ENCODE assay signal across 1 cellular context in the genomic region with DNA sequence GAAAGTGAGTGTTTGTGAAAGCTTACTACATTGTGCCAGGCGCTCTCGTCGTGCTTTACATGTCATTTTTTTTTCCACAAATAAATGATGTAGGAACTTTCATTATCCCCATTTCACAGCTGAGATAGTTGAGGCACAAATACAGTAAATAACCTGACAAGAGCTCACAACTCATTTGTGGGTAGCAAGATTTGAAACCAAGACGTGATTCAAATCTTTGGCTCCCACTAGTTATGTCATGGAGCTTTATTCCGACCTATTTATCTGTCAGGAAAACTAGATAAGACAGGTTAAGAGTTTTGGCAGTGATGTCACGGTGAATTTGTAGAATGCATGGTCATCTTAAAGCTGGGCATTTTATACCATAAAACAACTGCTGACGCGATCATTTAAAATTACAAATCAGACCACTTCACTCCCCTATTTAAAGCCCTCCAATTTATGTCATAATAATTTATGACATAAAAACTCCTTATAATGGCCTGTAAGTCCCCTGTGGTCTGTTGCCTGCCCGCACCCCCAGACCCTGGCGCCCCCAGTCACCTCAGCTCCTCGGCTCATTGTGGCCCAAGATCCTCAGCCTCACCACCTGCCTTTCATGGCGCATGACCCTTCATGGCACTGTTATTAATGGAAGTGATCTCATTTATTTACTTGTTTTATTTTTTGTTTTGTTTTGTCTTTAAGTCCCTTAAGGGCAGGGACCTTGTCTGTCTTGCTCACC.
TF ChIP-seq lines count a peak whose summit lies in the region.

No MANE protein-coding gene starts in this region.

TF ChIP-seq in K562, 482 proteins besides CTCF, POLR2A, EP300 and RAD21 (continued from another document and continues in another):
- TF ChIP-seq, protein P1, sequence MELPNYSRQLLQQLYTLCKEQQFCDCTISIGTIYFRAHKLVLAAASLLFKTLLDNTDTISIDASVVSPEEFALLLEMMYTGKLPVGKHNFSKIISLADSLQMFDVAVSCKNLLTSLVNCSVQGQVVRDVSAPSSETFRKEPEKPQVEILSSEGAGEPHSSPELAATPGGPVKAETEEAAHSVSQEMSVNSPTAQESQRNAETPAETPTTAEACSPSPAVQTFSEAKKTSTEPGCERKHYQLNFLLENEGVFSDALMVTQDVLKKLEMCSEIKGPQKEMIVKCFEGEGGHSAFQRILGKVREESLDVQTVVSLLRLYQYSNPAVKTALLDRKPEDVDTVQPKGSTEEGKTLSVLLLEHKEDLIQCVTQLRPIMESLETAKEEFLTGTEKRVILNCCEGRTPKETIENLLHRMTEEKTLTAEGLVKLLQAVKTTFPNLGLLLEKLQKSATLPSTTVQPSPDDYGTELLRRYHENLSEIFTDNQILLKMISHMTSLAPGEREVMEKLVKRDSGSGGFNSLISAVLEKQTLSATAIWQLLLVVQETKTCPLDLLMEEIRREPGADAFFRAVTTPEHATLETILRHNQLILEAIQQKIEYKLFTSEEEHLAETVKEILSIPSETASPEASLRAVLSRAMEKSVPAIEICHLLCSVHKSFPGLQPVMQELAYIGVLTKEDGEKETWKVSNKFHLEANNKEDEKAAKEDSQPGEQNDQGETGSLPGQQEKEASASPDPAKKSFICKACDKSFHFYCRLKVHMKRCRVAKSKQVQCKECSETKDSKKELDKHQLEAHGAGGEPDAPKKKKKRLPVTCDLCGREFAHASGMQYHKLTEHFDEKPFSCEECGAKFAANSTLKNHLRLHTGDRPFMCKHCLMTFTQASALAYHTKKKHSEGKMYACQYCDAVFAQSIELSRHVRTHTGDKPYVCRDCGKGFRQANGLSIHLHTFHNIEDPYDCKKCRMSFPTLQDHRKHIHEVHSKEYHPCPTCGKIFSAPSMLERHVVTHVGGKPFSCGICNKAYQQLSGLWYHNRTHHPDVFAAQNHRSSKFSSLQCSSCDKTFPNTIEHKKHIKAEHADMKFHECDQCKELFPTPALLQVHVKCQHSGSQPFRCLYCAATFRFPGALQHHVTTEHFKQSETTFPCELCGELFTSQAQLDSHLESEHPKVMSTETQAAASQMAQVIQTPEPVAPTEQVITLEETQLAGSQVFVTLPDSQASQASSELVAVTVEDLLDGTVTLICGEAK (IDR thresholded peaks at IDR 0.05) = no peak
- TF ChIP-seq, protein P1 (CRISPR knock-in tag; IDR thresholded peaks at IDR 0.05) = no peak
- no peak for TF ChIP-seq CHCHD3 (CRISPR knock-in tag; IDR thresholded peaks at IDR 0.05)
- TF ChIP-seq, protein P2, sequence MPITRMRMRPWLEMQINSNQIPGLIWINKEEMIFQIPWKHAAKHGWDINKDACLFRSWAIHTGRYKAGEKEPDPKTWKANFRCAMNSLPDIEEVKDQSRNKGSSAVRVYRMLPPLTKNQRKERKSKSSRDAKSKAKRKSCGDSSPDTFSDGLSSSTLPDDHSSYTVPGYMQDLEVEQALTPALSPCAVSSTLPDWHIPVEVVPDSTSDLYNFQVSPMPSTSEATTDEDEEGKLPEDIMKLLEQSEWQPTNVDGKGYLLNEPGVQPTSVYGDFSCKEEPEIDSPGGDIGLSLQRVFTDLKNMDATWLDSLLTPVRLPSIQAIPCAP (CRISPR knock-in tag; IDR thresholded peaks at IDR 0.05; ENCODE audit: borderline replicate concordance) = no peak
- TF ChIP-seq ATF1 (CRISPR knock-in tag; IDR thresholded peaks at IDR 0.05) = no peak
- no peak for TF ChIP-seq ATF1 (tag; IDR thresholded peaks at IDR 0.05)
- TF ChIP-seq, protein P3, sequence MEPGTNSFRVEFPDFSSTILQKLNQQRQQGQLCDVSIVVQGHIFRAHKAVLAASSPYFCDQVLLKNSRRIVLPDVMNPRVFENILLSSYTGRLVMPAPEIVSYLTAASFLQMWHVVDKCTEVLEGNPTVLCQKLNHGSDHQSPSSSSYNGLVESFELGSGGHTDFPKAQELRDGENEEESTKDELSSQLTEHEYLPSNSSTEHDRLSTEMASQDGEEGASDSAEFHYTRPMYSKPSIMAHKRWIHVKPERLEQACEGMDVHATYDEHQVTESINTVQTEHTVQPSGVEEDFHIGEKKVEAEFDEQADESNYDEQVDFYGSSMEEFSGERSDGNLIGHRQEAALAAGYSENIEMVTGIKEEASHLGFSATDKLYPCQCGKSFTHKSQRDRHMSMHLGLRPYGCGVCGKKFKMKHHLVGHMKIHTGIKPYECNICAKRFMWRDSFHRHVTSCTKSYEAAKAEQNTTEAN (CRISPR knock-in tag; IDR thresholded peaks at IDR 0.05) = no peak
- TF ChIP-seq ZNF133 (CRISPR knock-in tag; IDR thresholded peaks at IDR 0.05) = no peak
- TF ChIP-seq MED1 (CRISPR knock-in tag; IDR thresholded peaks at IDR 0.05; ENCODE audit: borderline replicate concordance) = no peak
- TF ChIP-seq, protein P4, sequence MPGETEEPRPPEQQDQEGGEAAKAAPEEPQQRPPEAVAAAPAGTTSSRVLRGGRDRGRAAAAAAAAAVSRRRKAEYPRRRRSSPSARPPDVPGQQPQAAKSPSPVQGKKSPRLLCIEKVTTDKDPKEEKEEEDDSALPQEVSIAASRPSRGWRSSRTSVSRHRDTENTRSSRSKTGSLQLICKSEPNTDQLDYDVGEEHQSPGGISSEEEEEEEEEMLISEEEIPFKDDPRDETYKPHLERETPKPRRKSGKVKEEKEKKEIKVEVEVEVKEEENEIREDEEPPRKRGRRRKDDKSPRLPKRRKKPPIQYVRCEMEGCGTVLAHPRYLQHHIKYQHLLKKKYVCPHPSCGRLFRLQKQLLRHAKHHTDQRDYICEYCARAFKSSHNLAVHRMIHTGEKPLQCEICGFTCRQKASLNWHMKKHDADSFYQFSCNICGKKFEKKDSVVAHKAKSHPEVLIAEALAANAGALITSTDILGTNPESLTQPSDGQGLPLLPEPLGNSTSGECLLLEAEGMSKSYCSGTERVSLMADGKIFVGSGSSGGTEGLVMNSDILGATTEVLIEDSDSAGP (CRISPR knock-in tag; IDR thresholded peaks at IDR 0.05) = no peak
- no peak for TF ChIP-seq RBM22 (IDR thresholded peaks at IDR 0.05; ENCODE audit: low read depth, low read length, poor library complexity, severe bottlenecking)
- TF ChIP-seq SMAD2 (IDR thresholded peaks at IDR 0.05; ENCODE audit: low read depth, low read length) = no peak
- TF ChIP-seq ILF3 (IDR thresholded peaks at IDR 0.05; ENCODE audit: borderline replicate concordance) = no peak
- no peak for TF ChIP-seq ZFPM2 (CRISPR knock-in tag; IDR thresholded peaks at IDR 0.05)
- TF ChIP-seq EHMT2 (IDR thresholded peaks at IDR 0.05) = no peak
- TF ChIP-seq RBM25 (IDR thresholded peaks at IDR 0.05; ENCODE audit: low read depth, low read length, severe bottlenecking) = peak; percentile 96
- no peak for TF ChIP-seq ZEB2 (IDR thresholded peaks at IDR 0.05)
- no peak for TF ChIP-seq CAMTA2 (CRISPR knock-in tag; conservative IDR thresholded peaks at IDR 0.05)
- no peak for TF ChIP-seq SMAD1 (IDR thresholded peaks at IDR 0.05; ENCODE audit: low read depth, low read length, partially characterized antibody)
- no peak for TF ChIP-seq ZNF408 (CRISPR knock-in tag; IDR thresholded peaks at IDR 0.05; ENCODE audit: low read depth)
- TF ChIP-seq NR1H2 (CRISPR knock-in tag; IDR thresholded peaks at IDR 0.05) = no peak
- TF ChIP-seq CCNT2 (IDR thresholded peaks at IDR 0.05; ENCODE audit: borderline replicate concordance, extremely low read depth, insufficient read length, low read depth, low read length) = no peak
- TF ChIP-seq ELF2 (CRISPR knock-in tag; IDR thresholded peaks at IDR 0.05) = no peak
- peak; percentile 47 for TF ChIP-seq DACH1 (IDR thresholded peaks at IDR 0.05; ENCODE audit: partially characterized antibody)
- no peak for TF ChIP-seq PHB (CRISPR knock-in tag; IDR thresholded peaks at IDR 0.05)
- TF ChIP-seq HNRNPK (IDR thresholded peaks at IDR 0.05; ENCODE audit: low read depth, low read length, poor library complexity, severe bottlenecking) = no peak
- TF ChIP-seq SRSF1 (IDR thresholded peaks at IDR 0.05; ENCODE audit: low read depth, low read length) = no peak
- TF ChIP-seq ZNF644 (tag; IDR thresholded peaks at IDR 0.05; ENCODE audit: low read depth) = no peak
- no peak for TF ChIP-seq MYC (IDR thresholded peaks at IDR 0.05; ENCODE audit: low read depth, low read length)
- TF ChIP-seq MYC (CRISPR knock-in tag; IDR thresholded peaks at IDR 0.05; ENCODE audit: borderline replicate concordance, low read depth) = no peak
- TF ChIP-seq DNMT1 (IDR thresholded peaks at IDR 0.05) = no peak
- no peak for TF ChIP-seq HNRNPH1 (optimal IDR thresholded peaks at IDR 0.05; ENCODE audit: low read depth, low read length)
- TF ChIP-seq CC2D1A (IDR thresholded peaks at IDR 0.05) = no peak
- TF ChIP-seq HIVEP1 (CRISPR knock-in tag; IDR thresholded peaks at IDR 0.05) = no peak
- TF ChIP-seq, protein P5, sequence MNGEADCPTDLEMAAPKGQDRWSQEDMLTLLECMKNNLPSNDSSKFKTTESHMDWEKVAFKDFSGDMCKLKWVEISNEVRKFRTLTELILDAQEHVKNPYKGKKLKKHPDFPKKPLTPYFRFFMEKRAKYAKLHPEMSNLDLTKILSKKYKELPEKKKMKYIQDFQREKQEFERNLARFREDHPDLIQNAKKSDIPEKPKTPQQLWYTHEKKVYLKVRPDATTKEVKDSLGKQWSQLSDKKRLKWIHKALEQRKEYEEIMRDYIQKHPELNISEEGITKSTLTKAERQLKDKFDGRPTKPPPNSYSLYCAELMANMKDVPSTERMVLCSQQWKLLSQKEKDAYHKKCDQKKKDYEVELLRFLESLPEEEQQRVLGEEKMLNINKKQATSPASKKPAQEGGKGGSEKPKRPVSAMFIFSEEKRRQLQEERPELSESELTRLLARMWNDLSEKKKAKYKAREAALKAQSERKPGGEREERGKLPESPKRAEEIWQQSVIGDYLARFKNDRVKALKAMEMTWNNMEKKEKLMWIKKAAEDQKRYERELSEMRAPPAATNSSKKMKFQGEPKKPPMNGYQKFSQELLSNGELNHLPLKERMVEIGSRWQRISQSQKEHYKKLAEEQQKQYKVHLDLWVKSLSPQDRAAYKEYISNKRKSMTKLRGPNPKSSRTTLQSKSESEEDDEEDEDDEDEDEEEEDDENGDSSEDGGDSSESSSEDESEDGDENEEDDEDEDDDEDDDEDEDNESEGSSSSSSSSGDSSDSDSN (IDR thresholded peaks at IDR 0.05; ENCODE audit: borderline replicate concordance in 1 of 2, low read depth in 2 of 2, low read length in 2 of 2) = no peak
- TF ChIP-seq, protein P6, sequence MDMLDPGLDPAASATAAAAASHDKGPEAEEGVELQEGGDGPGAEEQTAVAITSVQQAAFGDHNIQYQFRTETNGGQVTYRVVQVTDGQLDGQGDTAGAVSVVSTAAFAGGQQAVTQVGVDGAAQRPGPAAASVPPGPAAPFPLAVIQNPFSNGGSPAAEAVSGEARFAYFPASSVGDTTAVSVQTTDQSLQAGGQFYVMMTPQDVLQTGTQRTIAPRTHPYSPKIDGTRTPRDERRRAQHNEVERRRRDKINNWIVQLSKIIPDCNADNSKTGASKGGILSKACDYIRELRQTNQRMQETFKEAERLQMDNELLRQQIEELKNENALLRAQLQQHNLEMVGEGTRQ (CRISPR knock-in tag; IDR thresholded peaks at IDR 0.05) = no peak
- TF ChIP-seq ZNF57 (CRISPR knock-in tag; IDR thresholded peaks at IDR 0.05) = no peak
- no peak for TF ChIP-seq JUND (IDR thresholded peaks at IDR 0.05; ENCODE audit: borderline replicate concordance, low read depth, low read length)
- no peak for TF ChIP-seq JUND (tag; IDR thresholded peaks at IDR 0.05; ENCODE audit: borderline replicate concordance, low read depth, low read length)
